In genomic region chr4:17323619-17324400, GRCh38 we compare ENCODE assay signal across 10 cellular contexts.
DNase-seq lines count a peak whose midpoint lies in the region; ATAC-seq and TF ChIP-seq lines count a peak whose summit lies in the region.
"Had no signal": no experiment of that assay in that cellular context is flagged by ENCODE, and none has a peak within 500 bp of the region (broad histone marks: within the 10 kb centered on the region; RNA-seq: fewer than 3 reads in every experiment).

No MANE protein-coding gene starts in this region.

- H3K9me3 ChIP-seq in mesenchymal stem cell (ENCODE audit: control insufficient read depth, low read length) = peaks cover 27% of the 10 kb centered on the region

- no peaks in the 10 kb centered on the region for H3K79me1 ChIP-seq in mesenchymal stem cell (replicated peaks; ENCODE audit: low read length, poor library complexity, severe bottlenecking)

- no peak overlapping the region for H4K8ac ChIP-seq in mesenchymal stem cell (ENCODE audit: low read length)

- H2BK5ac ChIP-seq in mesenchymal stem cell (ENCODE audit: low read depth, low read length, poor library complexity, severe bottlenecking) = no peak overlapping the region

- H2BK15ac ChIP-seq in mesenchymal stem cell (ENCODE audit: low read depth, poor library complexity, severe bottlenecking) = no peak overlapping the region

- no peak overlapping the region for H3K14ac ChIP-seq in mesenchymal stem cell (ENCODE audit: low read length in 2 of 2)

- no peaks in the 10 kb centered on the region for H3K36me3 ChIP-seq in mesenchymal stem cell (ENCODE audit: control insufficient read depth in 1 of 2, insufficient read depth in 2 of 2, low read depth in 1 of 2, low read length in 2 of 2)
- H3K36me3 ChIP-seq: SJSA1 had no signal

- peak overlapping the region in 1 of 2 experiments; percentile 29 for H2BK12ac ChIP-seq in mesenchymal stem cell (ENCODE audit: low read length in 2 of 2)

- peak; percentile 38 for DNase-seq in AG09319 (ENCODE audit: extremely low read depth, low read depth)
- DNase-seq in H4 (ENCODE audit: low spot score) = peak; percentile 27
- peak; percentile 72 for DNase-seq in mesenchymal stem cell

- H3K9ac ChIP-seq in mesenchymal stem cell (ENCODE audit: low read length) = peak overlapping the region; percentile 81

- no peak overlapping the region for H3K23ac ChIP-seq in mesenchymal stem cell (ENCODE audit: low read length in 2 of 2)

- no peak for TF ChIP-seq CTCF in AG09319 (IDR thresholded peaks at IDR 0.05; ENCODE audit: low read depth, low read length)

- no peak overlapping the region for H4K91ac ChIP-seq in mesenchymal stem cell (ENCODE audit: low read length)

- no peak overlapping the region for H3K4me3 ChIP-seq in mesenchymal stem cell (ENCODE audit: insufficient read depth in 1 of 2, low read depth in 1 of 2, low read length in 2 of 2)
- H3K4me3 ChIP-seq: SJSA1 had no signal

- ATAC-seq in GM19023 (IDR thresholded peaks at IDR 0.05; ENCODE audit: unreplicated experiment) (no peak), HG03175 (IDR thresholded peaks at IDR 0.05; ENCODE audit: unreplicated experiment) (no peak), HG02571 (IDR thresholded peaks at IDR 0.05; ENCODE audit: unreplicated experiment) (no peak), GM21381 (IDR thresholded peaks at IDR 0.05; ENCODE audit: unreplicated experiment) (no peak)

- no peak overlapping the region for H2AK5ac ChIP-seq in mesenchymal stem cell (ENCODE audit: low read length, severe bottlenecking)

- no peaks in the 10 kb centered on the region for H3K4me1 ChIP-seq in mesenchymal stem cell (ENCODE audit: control insufficient read depth, insufficient read depth, low read depth, low read length)

- H3K27me3 ChIP-seq in mesenchymal stem cell (ENCODE audit: control insufficient read depth in 1 of 2, insufficient read depth in 1 of 2, low read length in 2 of 2) = no peaks in the 10 kb centered on the region
- H3K27me3 ChIP-seq: SJSA1 had no signal

- no peak overlapping the region for H2BK120ac ChIP-seq in mesenchymal stem cell (ENCODE audit: low read depth, low read length)

- H3K4ac ChIP-seq in mesenchymal stem cell (ENCODE audit: low read depth in 1 of 2, low read length in 2 of 2) = peak overlapping the region in 1 of 2 experiments; percentile 42

- H2AFZ ChIP-seq in mesenchymal stem cell (ENCODE audit: low read depth, low read length) = no peak overlapping the region

- peak overlapping the region; percentile 4 to 45 for H3K18ac ChIP-seq in mesenchymal stem cell (ENCODE audit: low read depth in 1 of 2, low read length in 2 of 2)

- peak overlapping the region; percentile 7 for H3K27ac ChIP-seq in angular gyrus (ENCODE audit: low read depth, low read length)
- H3K27ac ChIP-seq in mesenchymal stem cell (ENCODE audit: low read length, poor library complexity, severe bottlenecking) = no peak overlapping the region
- H3K27ac ChIP-seq: HL-60, SJSA1 had no signal

- WGBS in mesenchymal stem cell = 3% methylated on average over 8 of the region's 10 CpGs

- no peak overlapping the region for H3K4me2 ChIP-seq in mesenchymal stem cell (ENCODE audit: low read length, poor library complexity, severe bottlenecking)
